ENCODE assay signal across 8 cellular contexts in the genomic region with DNA sequence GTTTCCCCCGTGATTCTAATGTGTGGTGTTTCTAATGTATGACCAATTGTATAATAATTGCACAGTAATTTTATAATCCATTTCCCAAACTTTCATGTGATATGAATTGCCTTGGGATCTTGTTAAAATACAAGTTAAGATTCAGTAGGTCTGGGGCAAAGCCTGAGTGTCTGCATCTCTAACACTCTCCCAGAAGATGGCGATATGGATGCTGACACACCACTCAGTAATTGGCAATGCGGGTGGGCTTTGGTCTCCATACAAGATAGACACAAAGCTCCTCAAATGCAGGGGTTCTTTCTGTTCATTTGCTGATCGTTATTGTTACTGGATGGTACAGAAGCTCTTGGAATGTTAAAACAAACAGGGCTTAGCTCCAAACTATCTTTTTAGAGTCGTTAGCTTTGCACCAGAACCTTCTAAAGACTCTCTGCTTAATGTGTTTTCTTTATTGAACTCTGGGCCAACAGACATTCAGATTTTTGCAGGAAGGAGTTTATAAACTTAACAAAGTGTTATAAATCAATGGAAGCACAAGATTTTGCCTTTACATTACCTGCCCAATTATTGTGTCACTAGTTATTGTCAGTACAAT. TPM values are rescaled to one million over a fixed set of nuclear protein-coding genes. Genes with fewer than 3 reads are reported as not detected.
DNase-seq lines count a peak whose midpoint lies in the region; ATAC-seq, FAIRE-seq and TF ChIP-seq lines count a peak whose summit lies in the region.
"Had no signal": no experiment of that assay in that cellular context is flagged by ENCODE, and none has a peak within 500 bp of the region (broad histone marks: within the 10 kb centered on the region; RNA-seq: fewer than 3 reads in every experiment).

No MANE protein-coding gene starts in this region.

- H3K9me3 ChIP-seq in Karpas-422 (ENCODE audit: low read length) (no peaks in the 10 kb centered on the region), K562 (replicated peaks; ENCODE audit: control insufficient read depth, insufficient read depth, low read depth, low read length) (no peaks in the 10 kb centered on the region)

- peak; percentile 46 for DNase-seq in Karpas-422
- peak in 1 of 4 experiments; percentile 5 for DNase-seq in K562 (ENCODE audit: extremely low read depth in 1 of 4, low spot score in 3 of 4)
- no peak for DNase-seq in osteocyte (ENCODE audit: extremely low spot score, unreplicated experiment)
- DNase-seq in amniotic stem cell (lab: John Stamatoyannopoulos, UW), result no peak
- no peak for DNase-seq in immature natural killer cell

- no peak overlapping the region for H3K4me2 ChIP-seq in Karpas-422 (ENCODE audit: low read depth, low read length, poor library complexity, severe bottlenecking)
- H3K4me2 ChIP-seq in K562 (ENCODE audit: insufficient read depth, low read length), result no peak overlapping the region

- POLR2A ChIA-PET in K562 (lab: Yijun Ruan, JAX), result no interaction called here

- WGBS in K562 (ENCODE audit: insufficient coverage, low coverage, missing lambda C conversion rate), result 4% methylated on average over 5 of the region's 5 CpGs

- H3K27me3 Mint-ChIP-seq in osteocyte (ENCODE audit: unreplicated experiment) (peaks cover 17% of the 10 kb centered on the region), immature natural killer cell (ENCODE audit: low read depth in 3 of 3) (peaks cover 0 to 2% (median 0%) of the 10 kb centered on the region in 3 donors)

- H3K36me3 Mint-ChIP-seq in osteocyte (ENCODE audit: unreplicated experiment) (no peaks in the 10 kb centered on the region), immature natural killer cell (no peaks in the 10 kb centered on the region)

- H3K79me2 ChIP-seq in Karpas-422 (ENCODE audit: low read length), result no peaks in the 10 kb centered on the region
- no peaks in the 10 kb centered on the region for H3K79me2 ChIP-seq in K562 (ENCODE audit: control insufficient read depth, insufficient read depth, low read length)

- TF ChIP-seq RAD21 in K562 (CRISPR knock-in tag; conservative IDR thresholded peaks at IDR 0.05 in 1 of 2, IDR thresholded peaks at IDR 0.05 in 1 of 2), result 0 out of 4 replicates have a peak, but pooled peaks of 1 of the 2 experiments have one; percentile 5

- H3K4me3 ChIP-seq in Karpas-422 (ENCODE audit: low read length) (no peak overlapping the region), K562 (no peak overlapping the region)

- ATAC-seq in GM18861 (IDR thresholded peaks at IDR 0.05; ENCODE audit: unreplicated experiment) (peak; percentile 51), K562 (0 out of 3 replicates have a peak, but pooled peaks have one; percentile 48), HG02884 (IDR thresholded peaks at IDR 0.05; ENCODE audit: unreplicated experiment) (no peak)

- no peaks in the 10 kb centered on the region for H3K9me1 ChIP-seq in K562 (ENCODE audit: control insufficient read depth, insufficient read depth, low read length)

- peaks cover 8% of the 10 kb centered on the region for H3K4me1 Mint-ChIP-seq in osteocyte (ENCODE audit: unreplicated experiment)
- H3K4me1 Mint-ChIP-seq in immature natural killer cell, result peaks cover 0 to 6% of the 10 kb centered on the region in 2 donors

- TF ChIP-seq EP300 in K562 (IDR thresholded peaks at IDR 0.05; ENCODE audit: low read length), result no peak

- CTCF ChIA-PET in K562 (lab: Yijun Ruan, JAX; ENCODE audit: low intra/inter-chr PET ratio), result no interaction called here

- no peak overlapping the region for H3K4me3 Mint-ChIP-seq in osteocyte (ENCODE audit: unreplicated experiment)
- no peak overlapping the region for H3K4me3 Mint-ChIP-seq in immature natural killer cell

- intact Hi-C loops in K562 (cut with micrococcal nuclease), result loop anchor here (5.0 to 10.0 kb wide), 3 partner anchors 266 to 1201 kb away; no protein-coding TSS in a partner anchor

- H3K4me1 ChIP-seq in Karpas-422 (ENCODE audit: low read length), result no peaks in the 10 kb centered on the region
- H3K4me1 ChIP-seq in K562 (replicated peaks in 1 of 2; ENCODE audit: control insufficient read depth in 2 of 2, insufficient read depth in 2 of 2, low read length in 2 of 2), result no peaks in the 10 kb centered on the region

- H3K27me3 ChIP-seq in Karpas-422 (ENCODE audit: low read length), result no peaks in the 10 kb centered on the region
- H3K27me3 ChIP-seq in K562 (ENCODE audit: control insufficient read depth in 2 of 2, insufficient read depth in 2 of 2, low read length in 2 of 2), result no peaks in the 10 kb centered on the region

- H4K20me1 ChIP-seq in Karpas-422 (ENCODE audit: insufficient read depth, low read depth, low read length), result no peaks in the 10 kb centered on the region
- no peaks in the 10 kb centered on the region for H4K20me1 ChIP-seq in K562 (replicated peaks; ENCODE audit: control insufficient read depth, insufficient read depth, low read length)

- H3K27ac ChIP-seq in Karpas-422 (ENCODE audit: low read length) (no peak overlapping the region), K562 (ENCODE audit: extremely low read depth, low read depth, low read length) (no peak overlapping the region)

- TF ChIP-seq CTCF in K562 (IDR thresholded peaks at IDR 0.05 in 2 of 3, conservative IDR thresholded peaks at IDR 0.05 in 1 of 3; ENCODE audit: insufficient read depth in 2 of 3, low read depth in 1 of 3, low read length in 3 of 3), result peak; percentile 11 to 39 (median 17); a peak in 2 of 6 replicates
- peak; percentile 55 for TF ChIP-seq CTCF in osteocyte (IDR thresholded peaks at IDR 0.05)

- TF ChIP-seq POLR2A in K562 (conservative IDR thresholded peaks at IDR 0.05), result no peak

- BruUV-seq in K562 (replicated peaks; lab: Mats Ljungman, UMichigan), result no TSS peak

- no peaks in the 10 kb centered on the region for H3K9me3 Mint-ChIP-seq in osteocyte (ENCODE audit: unreplicated experiment)
- H3K9me3 Mint-ChIP-seq in immature natural killer cell, result peaks cover 0 to 5% (median 0%) of the 10 kb centered on the region in 6 donors

- H2AFZ ChIP-seq in Karpas-422 (ENCODE audit: low read length) (0 out of 2 replicates have a peak overlapping the region, but pooled peaks have one; percentile 51), K562 (ENCODE audit: low read depth, low read length) (no peak overlapping the region)

- FAIRE-seq in K562 (lab: Jason Lieb, UNC), result no peak
- FAIRE-seq: islet of Langerhans had no signal

- H3K27ac Mint-ChIP-seq in osteocyte (ENCODE audit: unreplicated experiment), result no peak overlapping the region
- H3K27ac Mint-ChIP-seq in immature natural killer cell, result no peak overlapping the region

- H3K36me3 ChIP-seq in Karpas-422 (ENCODE audit: insufficient read depth, low read length), result no peaks in the 10 kb centered on the region
- no peaks in the 10 kb centered on the region for H3K36me3 ChIP-seq in K562 (ENCODE audit: control insufficient read depth, insufficient read depth, low read length)

- in situ Hi-C loops in K562 (cut with MboI), result loop anchor here (25.0 kb wide), 1 partner anchor 1201 kb away; no protein-coding TSS in a partner anchor

- H3K9ac ChIP-seq in Karpas-422 (ENCODE audit: low read length) (no peak overlapping the region), K562 (ENCODE audit: insufficient read depth in 1 of 2, low read depth in 2 of 2, low read length in 2 of 2) (no peak overlapping the region)

- no peaks in the 10 kb centered on the region for H3K9me2 ChIP-seq in Karpas-422 (replicated peaks; ENCODE audit: insufficient read depth, low read length)

TF ChIP-seq in K562, 482 proteins besides CTCF, POLR2A, EP300 and RAD21:
- no peak for TF ChIP-seq JUNB (CRISPR knock-in tag; conservative IDR thresholded peaks at IDR 0.05)
- TF ChIP-seq STAT5A (IDR thresholded peaks at IDR 0.05; ENCODE audit: borderline replicate concordance, low read length), result no peak
- TF ChIP-seq PURB (CRISPR knock-in tag; IDR thresholded peaks at IDR 0.05; ENCODE audit: low read depth), result no peak

RNA-seq across cellular contexts. Expression of gene ANO3, which starts 45.4 kb away (rescaled TPM):
- total RNA-seq in Karpas-422 (2014; rRNA removed; shearing (Covaris generic); ENCODE audit: low replicate concordance), result not detected in 2 replicates
- not detected in 2 replicates for total RNA-seq in K562 (2011; cell fraction: chromatin; rRNA removed; ENCODE audit: low replicate concordance)
- not detected in 2 replicates for total RNA-seq in K562 (2011; cell fraction: nucleolus; rRNA removed)
- total RNA-seq in K562 (2011; cell fraction: nucleoplasm; rRNA removed), result not detected in 2 replicates
- total RNA-seq in K562 (2014; rRNA removed) (0.08 and 0.09 TPM in 2 replicates), K562 (2014; rRNA removed; fragmentation: Illumina TruSeq; extraction: Trizol) (0.03 and 0.04 TPM in 2 replicates), K562 (2015; rRNA removed; fragmentation: Illumina TruSeq; extraction: Trizol) (0.07 and 0.08 TPM in 2 replicates), K562 (2021) (0.07 and 0.13 TPM in 2 replicates), osteocyte (not detected in 2 replicates)
- polyA plus RNA-seq in K562 (2011; rRNA removed) (not detected in 2 replicates), K562 (2014; fragmentation: Illumina TruSeq; extraction: Trizol) (0.04 TPM in 2 replicates), K562 (2014; fragmentation: Nextera tagmentation; extraction: Ambion mirVana) (under 1 TPM; 0.03 to 0.04 TPM), K562 (2014; rRNA removed) (0.01 and 0.03 TPM in 2 replicates), immature natural killer cell (not detected)
- polyA plus RNA-seq in K562 (2011; cell fraction: cytosol; rRNA removed), result not detected in 2 replicates
- not detected in 2 replicates for polyA plus RNA-seq in K562 (2011; cell fraction: nucleus; rRNA removed)
- 0.03 and 0.06 TPM in 2 replicates for polyA plus RNA-seq in K562 (2012)
- polyA minus RNA-seq in K562 (2011; rRNA and poly(A)+ RNA removed), result not detected in 2 replicates
- polyA minus RNA-seq in K562 (2011; cell fraction: cytosol; rRNA and poly(A)+ RNA removed), result not detected in 2 replicates
- not detected in 2 replicates for polyA minus RNA-seq in K562 (2011; cell fraction: nucleus; rRNA and poly(A)+ RNA removed)
